In genomic region chr20:21702553-21703467, GRCh38 we compare ENCODE assay signal across 7 cellular contexts. TPM values are rescaled to one million over a fixed set of nuclear protein-coding genes. Genes with fewer than 3 reads are reported as not detected.
DNase-seq lines count a peak whose midpoint lies in the region; ATAC-seq and TF ChIP-seq lines count a peak whose summit lies in the region.

No MANE protein-coding gene starts in this region.

- H3K36me3 ChIP-seq in gastroesophageal sphincter = no peaks in the 10 kb centered on the region

- ATAC-seq in GM18511 (IDR thresholded peaks at IDR 0.05; ENCODE audit: unreplicated experiment) (peak; percentile 63), gastroesophageal sphincter (no peak)
- peak; percentile 38 to 54 for ATAC-seq in stimulated activated naive B cell treated with anti-CD40 and anti-IgM and Interleukin-4, amounts not matched to agents 10 μg/mL and 1 μg/mL and 100 μg/mL, for 72 hours (replicated peaks)

- whole genome bisulfite sequencing in gastroesophageal sphincter (ENCODE audit: low coverage in 1 of 2), 2 donors = 0% methylated on average over 7 of the region's 54 CpGs; no CpG with 5 or more reads in 1 of the 2 donors

- peak overlapping the region; percentile 85 for H3K27ac Mint-ChIP-seq in stimulated activated naive B cell treated with anti-CD40 and anti-IgM and Interleukin-4, amounts not matched to agents 10 μg/mL and 1 μg/mL and 100 μg/mL, for 72 hours

- no peak for TF ChIP-seq POLR2A in gastroesophageal sphincter (IDR thresholded peaks at IDR 0.05)

- peak overlapping the region; percentile 4 to 44 for H3K4me3 Mint-ChIP-seq in stimulated activated naive B cell treated with anti-CD40 and anti-IgM and Interleukin-4, amounts not matched to agents 10 μg/mL and 1 μg/mL and 100 μg/mL, for 72 hours

- H3K4me3 ChIP-seq in astrocyte of the spinal cord (ENCODE audit: low read depth, low read length) (no peak overlapping the region), gastroesophageal sphincter (peak overlapping the region in 1 of 2 donors; percentile 20)

- H3K36me3 Mint-ChIP-seq in stimulated activated naive B cell treated with anti-CD40 and anti-IgM and Interleukin-4, amounts not matched to agents 10 μg/mL and 1 μg/mL and 100 μg/mL, for 72 hours = peaks cover 0 to 4% of the 10 kb centered on the region in 2 donors

- H3K27ac ChIP-seq in gastroesophageal sphincter = no peak overlapping the region

- peaks cover 6 to 28% of the 10 kb centered on the region in 2 donors for H3K4me1 Mint-ChIP-seq in stimulated activated naive B cell treated with anti-CD40 and anti-IgM and Interleukin-4, amounts not matched to agents 10 μg/mL and 1 μg/mL and 100 μg/mL, for 72 hours

- peaks cover 100% of the 10 kb centered on the region for H3K27me3 ChIP-seq in gastroesophageal sphincter

- DNase-seq in NCI-H1105 treated with DMSO at 0.1 percent for 48 hours (lab: John Stamatoyannopoulos, UW) = peak; percentile 76
- DNase-seq in astrocyte of the spinal cord (ENCODE audit: low read depth, low spot score) = peak; percentile 2
- DNase-seq in left kidney (ENCODE audit: low read depth, low spot score) = peak; percentile 94
- DNase-seq in stimulated activated naive B cell treated with anti-CD40 and anti-IgM and Interleukin-4, amounts not matched to agents 10 μg/mL and 1 μg/mL and 100 μg/mL, for 72 hours = peak; percentile 24
- DNase-seq in 8988T = no peak

- in situ Hi-C loops in astrocyte of the spinal cord (cut with HindIII; ENCODE audit: low sequenced_read_pairs) = no loop called here

- H3K9me3 Mint-ChIP-seq in stimulated activated naive B cell treated with anti-CD40 and anti-IgM and Interleukin-4, amounts not matched to agents 10 μg/mL and 1 μg/mL and 100 μg/mL, for 72 hours = no peaks in the 10 kb centered on the region

- H3K4me1 ChIP-seq in gastroesophageal sphincter = peaks cover 0 to 45% (median 9%) of the 10 kb centered on the region in 3 donors

- no peak for TF ChIP-seq EP300 in gastroesophageal sphincter (IDR thresholded peaks at IDR 0.05)

- H3K9me3 ChIP-seq in gastroesophageal sphincter = no peaks in the 10 kb centered on the region

- H3K27me3 Mint-ChIP-seq in stimulated activated naive B cell treated with anti-CD40 and anti-IgM and Interleukin-4, amounts not matched to agents 10 μg/mL and 1 μg/mL and 100 μg/mL, for 72 hours = peaks cover 78 to 96% of the 10 kb centered on the region in 2 donors

- TF ChIP-seq CTCF in astrocyte of the spinal cord (IDR thresholded peaks at IDR 0.05; ENCODE audit: low read depth, low read length) (peak; percentile 46), gastroesophageal sphincter (IDR thresholded peaks at IDR 0.05) (peak in 1 of 4 experiments; percentile 38)

RNA-seq across cellular contexts. Expression of gene PAX1, which starts 2.7 kb away (rescaled TPM):
- total RNA-seq in gastroesophageal sphincter = not detected
